Comparison of ENCODE assay signal across 10 cellular contexts in the genomic region with DNA sequence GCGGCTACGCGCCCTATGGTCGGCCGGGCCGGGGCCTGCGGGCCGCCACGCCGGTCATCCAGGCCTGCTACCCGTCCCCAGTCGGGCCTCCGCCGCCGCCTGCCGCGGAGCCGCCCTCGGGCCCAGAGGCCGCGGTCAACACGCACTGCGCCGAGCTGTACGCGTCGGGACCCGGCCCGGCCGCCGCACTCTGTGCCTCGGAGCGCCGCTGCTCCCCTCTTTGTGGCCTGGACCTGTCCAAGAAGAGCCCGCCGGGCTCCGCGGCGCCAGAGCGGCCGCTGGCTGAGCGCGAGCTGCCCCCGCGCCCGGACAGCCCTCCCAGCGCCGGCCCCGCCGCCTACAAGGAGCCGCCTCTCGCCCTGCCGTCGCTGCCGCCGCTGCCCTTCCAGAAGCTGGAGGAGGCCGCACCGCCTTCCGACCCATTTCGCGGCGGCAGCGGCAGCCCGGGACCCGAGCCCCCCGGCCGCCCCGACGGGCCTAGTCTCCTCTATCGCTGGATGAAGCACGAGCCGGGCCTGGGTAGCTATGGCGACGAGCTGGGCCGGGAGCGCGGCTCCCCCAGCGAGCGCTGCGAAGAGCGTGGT. TPM values are rescaled to one million over a fixed set of nuclear protein-coding genes. Genes with fewer than 3 reads are reported as not detected.
DNase-seq lines count a peak whose midpoint lies in the region; ATAC-seq and TF ChIP-seq lines count a peak whose summit lies in the region.
"Had no signal": no experiment of that assay in that cellular context is flagged by ENCODE, and none has a peak within 500 bp of the region (broad histone marks: within the 10 kb centered on the region; RNA-seq: fewer than 3 reads in every experiment).

No MANE protein-coding gene starts in this region.

- CTCF ChIA-PET in MCF 10A (lab: Yijun Ruan, JAX) = interaction anchor here (3.1 kb wide), 1 partner anchor 188 kb away, joined by 19 read pairs; no protein-coding TSS in a partner anchor

- DNase-seq in breast epithelium (ENCODE audit: low spot score in 2 of 2) (no peak), MCF 10A (ENCODE audit: unreplicated experiment) (no peak), ecto neural progenitor cell (ENCODE audit: low spot score) (peak; percentile 80), neural crest cell (ENCODE audit: low read depth, low spot score) (peak; percentile 29), upper lobe of right lung (no peak), HuH-7.5 (ENCODE audit: low spot score) (no peak), DMS79 treated with DMSO at 0.1 percent for 48 hours (lab: John Stamatoyannopoulos, UW) (no peak)
- DNase-seq: Kasumi-1 had no signal

- H3K36me3 Mint-ChIP-seq in MCF 10A (ENCODE audit: insufficient read depth, unreplicated experiment) = no peaks in the 10 kb centered on the region
- peaks cover 15% of the 10 kb centered on the region for H3K36me3 Mint-ChIP-seq in neural crest cell (ENCODE audit: low read depth)

- H3K4me3 Mint-ChIP-seq in MCF 10A (ENCODE audit: unreplicated experiment) = no peak overlapping the region
- no peak overlapping the region for H3K4me3 Mint-ChIP-seq in neural crest cell

- intact Hi-C loops in breast epithelium (cut with DNase I; ENCODE audit: low total_unique reads) = loop anchor here (5.0 kb wide), 1 partner anchor 185 kb away; no protein-coding TSS in a partner anchor
- intact Hi-C loops in MCF 10A (cut with micrococcal nuclease) = no loop called here
- intact Hi-C loops in upper lobe of right lung (cut with DNase I) = no loop called here

- ATAC-seq in upper lobe of right lung (no peak), GM21825 (IDR thresholded peaks at IDR 0.05; ENCODE audit: unreplicated experiment) (no peak)
- ATAC-seq: activated naive CD4-positive, alpha-beta T cell treated with anti-CD3 and anti-CD28 coated beads, Interleukin-2, amount 50 U/mL, for 72 hours had no signal

- peaks cover 6% of the 10 kb centered on the region for H3K4me1 Mint-ChIP-seq in MCF 10A (ENCODE audit: insufficient read depth, unreplicated experiment)
- H3K4me1 Mint-ChIP-seq in neural crest cell = peaks cover 12% of the 10 kb centered on the region

- no peaks in the 10 kb centered on the region for H3K36me3 ChIP-seq in breast epithelium
- H3K36me3 ChIP-seq in upper lobe of right lung = peaks cover 16% of the 10 kb centered on the region

- H3K27ac ChIP-seq in breast epithelium = peak overlapping the region; percentile 74 to 89
- H3K27ac ChIP-seq in upper lobe of right lung = peak overlapping the region; percentile 72

- peaks cover 2 to 6% of the 10 kb centered on the region in 2 donors for H3K4me1 ChIP-seq in breast epithelium
- H3K4me1 ChIP-seq in upper lobe of right lung = peaks cover 54% of the 10 kb centered on the region

- TF ChIP-seq POLR2A in breast epithelium (IDR thresholded peaks at IDR 0.05) = no peak

- TF ChIP-seq CTCF in breast epithelium (IDR thresholded peaks at IDR 0.05) (no peak), MCF 10A (IDR thresholded peaks at IDR 0.05; ENCODE audit: unreplicated experiment) (no peak), neural crest cell (conservative IDR thresholded peaks at IDR 0.05) (no peak), upper lobe of right lung (IDR thresholded peaks at IDR 0.05) (no peak)

- POLR2A ChIA-PET in MCF 10A (lab: Yijun Ruan, JAX) = interaction anchor here (0.6 kb wide), 1 partner anchor 1833 kb away, joined by 3 read pairs; no protein-coding TSS in a partner anchor

- no peaks in the 10 kb centered on the region for H3K9me3 Mint-ChIP-seq in MCF 10A (ENCODE audit: unreplicated experiment)
- no peaks in the 10 kb centered on the region for H3K9me3 Mint-ChIP-seq in neural crest cell
- H3K9me3 Mint-ChIP-seq: activated naive CD4-positive, alpha-beta T cell treated with anti-CD3 and anti-CD28 coated beads, Interleukin-2, amount 50 U/mL, for 72 hours had no signal

- no TSS peak for BruUV-seq in MCF 10A (replicated peaks; lab: Mats Ljungman, UMichigan)

- H3K27me3 Mint-ChIP-seq in MCF 10A (ENCODE audit: insufficient read depth, unreplicated experiment) (no peaks in the 10 kb centered on the region), neural crest cell (ENCODE audit: low read depth) (peaks cover 68% of the 10 kb centered on the region)

- H3K27ac Mint-ChIP-seq in MCF 10A (ENCODE audit: low read depth, unreplicated experiment) = no peak overlapping the region
- no peak overlapping the region for H3K27ac Mint-ChIP-seq in neural crest cell (ENCODE audit: unreplicated experiment)

- H3K27me3 ChIP-seq in breast epithelium (no peaks in the 10 kb centered on the region), upper lobe of right lung (no peaks in the 10 kb centered on the region)

- no peaks in the 10 kb centered on the region for H3K9me3 ChIP-seq in breast epithelium
- no peaks in the 10 kb centered on the region for H3K9me3 ChIP-seq in upper lobe of right lung

- H3K4me3 ChIP-seq in breast epithelium = peak overlapping the region; percentile 61 to 84 (median 70)
- H3K4me3 ChIP-seq in upper lobe of right lung = peak overlapping the region; percentile 19

RNA-seq across cellular contexts. Expression of a gene that starts 2.3 kb away (rescaled TPM):
- 10 to 100 TPM; 12.6 to 16.4 (median 12.7) TPM for total RNA-seq in breast epithelium
- total RNA-seq in MCF 10A (2022) = 0.59 and 1.0 TPM in 2 replicates
- 0.37 and 0.82 TPM in 2 replicates for total RNA-seq in neural crest cell
- 20.8 TPM for total RNA-seq in upper lobe of right lung

RNA-seq across cellular contexts. Expression of a gene that starts 15.4 kb away (rescaled TPM):
- total RNA-seq in breast epithelium (10 to 100 TPM; 24.3 to 35.4 (median 32.5) TPM), MCF 10A (2022) (28.8 and 33.5 TPM in 2 replicates), neural crest cell (25.6 and 29.8 TPM in 2 replicates), upper lobe of right lung (21.4 TPM)

RNA-seq across cellular contexts. Expression of a gene that starts 27.3 kb away (rescaled TPM):
- total RNA-seq in breast epithelium (10 to 100 TPM; 28.3 to 66.6 (median 55.7) TPM), MCF 10A (2022) (29.7 and 45.2 TPM in 2 replicates), neural crest cell (29.7 and 35.1 TPM in 2 replicates), upper lobe of right lung (47.8 TPM)

RNA-seq across cellular contexts. Expression of a gene that starts 32.1 kb away (rescaled TPM):
- total RNA-seq in breast epithelium (10 to 100 TPM in 2 of 3 donors, 1 to 10 TPM in 1; 3.8 to 19.6 (median 14.1) TPM), MCF 10A (2022) (2.9 and 3.6 TPM in 2 replicates), neural crest cell (0.36 and 0.47 TPM in 2 replicates), upper lobe of right lung (4.3 TPM)

Comparison
In these comparisons a context has a peak if more than half of its experiments do, and no peak if none do; other contexts are left out.
1. DNase-seq: peak in ecto neural progenitor cell (single experiment) and neural crest cell (single experiment); none in breast epithelium (0 of 2), MCF 10A (single experiment), upper lobe of right lung (single experiment), HuH-7.5 (single experiment) and DMS79 treated with DMSO at 0.1 percent for 48 hours (single experiment).